Comparison of ENCODE assay signal across 8 cellular contexts in genomic region chr18:69400253-69400975, GRCh38. TPM values are rescaled to one million over a fixed set of nuclear protein-coding genes. Genes with fewer than 3 reads are reported as not detected.
A peak's percentile ranks its signal among the peaks of the same experiment; 100 is the strongest.
DNase-seq lines count a peak whose midpoint lies in the region; ATAC-seq and TF ChIP-seq lines count a peak whose summit lies in the region.

DOK6 (plus strand) TSS chr18:69400888.

- CTCF ChIA-PET in CD8-positive, alpha-beta T cell (lab: Charles Lee): no interaction called here
- CTCF ChIA-PET in PC-3 (lab: Charles Lee): no interaction called here

- H3K27ac Mint-ChIP-seq in CD8-positive, alpha-beta T cell: no peak within 1 kb of the TSS
- H3K27ac Mint-ChIP-seq in T-helper 17 cell: no peak within 1 kb of the TSS

- TF ChIP-seq CTCF in CD8-positive, alpha-beta T cell (IDR thresholded peaks at IDR 0.05): no peak
- TF ChIP-seq CTCF in epithelial cell of proximal tubule (conservative IDR thresholded peaks at IDR 0.05; ENCODE audit: low read depth, low read length) (no peak), transverse colon (IDR thresholded peaks at IDR 0.05) (no peak), PC-3 (conservative IDR thresholded peaks at IDR 0.05; ENCODE audit: low read depth, low read length) (no peak)

- H3K79me2 ChIP-seq in PC-3 (ENCODE audit: low read length): no peaks in the 10 kb centered on the region

- no peak within 1 kb of the TSS for H3K9ac ChIP-seq in PC-3 (ENCODE audit: low read length)

- in situ Hi-C loops in transverse colon (cut with MboI; ENCODE audit: low pct_ligation_motif_present in 1 of 4, low pct_unique_long_range_greater_than_20kb in 1 of 4, low sequenced_read_pairs in 3 of 4): no loop called here

- TF ChIP-seq EP300 in transverse colon (IDR thresholded peaks at IDR 0.05; ENCODE audit: low read depth): no peak

- no peaks in the 10 kb centered on the region for H3K27me3 ChIP-seq in CD8-positive, alpha-beta T cell (ENCODE audit: insufficient read depth, low read length)
- H3K27me3 ChIP-seq in transverse colon (peaks cover 54% of the 10 kb centered on the region), PC-3 (ENCODE audit: low read length) (no peaks in the 10 kb centered on the region)

- no peak within 1 kb of the TSS for H2AFZ ChIP-seq in PC-3 (ENCODE audit: low read length)

- TF ChIP-seq POLR2A in transverse colon (IDR thresholded peaks at IDR 0.05): no peak

- H4K20me1 ChIP-seq in PC-3 (ENCODE audit: low read length): no peaks in the 10 kb centered on the region

- H3K9me2 ChIP-seq in PC-3 (replicated peaks; ENCODE audit: low read length): no peaks in the 10 kb centered on the region

- H3K27ac ChIP-seq in CD8-positive, alpha-beta T cell (ENCODE audit: low read depth, low read length): no peak within 1 kb of the TSS
- H3K27ac ChIP-seq in mesodermal cell (ENCODE audit: low read depth, low read length, severe bottlenecking) (peak within 1 kb of the TSS; percentile 86), transverse colon (peak within 1 kb of the TSS; percentile 55 to 69 (median 58)), PC-3 (ENCODE audit: low read length) (no peak within 1 kb of the TSS)

- BruUV-seq in PC-3 (replicated peaks; lab: Mats Ljungman, UMichigan): no TSS peak

- POLR2A ChIA-PET in CD8-positive, alpha-beta T cell (lab: Charles Lee): no interaction called here
- POLR2A ChIA-PET in PC-3 (lab: Charles Lee; ENCODE audit: unreplicated experiment): no interaction called here

- intact Hi-C loops in CD8-positive, alpha-beta T cell (cut with DNase I, micrococcal nuclease): no loop called here
- intact Hi-C loops in transverse colon (cut with DNase I; ENCODE audit: low total_unique reads): loop anchor here (5.0 kb wide), 1 partner anchor 48 kb away; no protein-coding TSS in a partner anchor
- intact Hi-C loops in PC-3 (cut with micrococcal nuclease): no loop called here

- ATAC-seq in CD8-positive, alpha-beta T cell: no peak
- ATAC-seq in T-helper 17 cell (no peak), PC-3 (no peak)

- no peaks in the 10 kb centered on the region for H3F3A ChIP-seq in PC-3 (ENCODE audit: low read length, unreplicated experiment)

- H3K4me3 Mint-ChIP-seq in CD8-positive, alpha-beta T cell: peak within 1 kb of the TSS; percentile 33
- H3K4me3 Mint-ChIP-seq in T-helper 17 cell: peak within 1 kb of the TSS; percentile 88

- no peak within 1 kb of the TSS for H3K4me2 ChIP-seq in PC-3 (ENCODE audit: low read length)

- 0 to 1% methylated on average over 40 to 52 of the region's 79 CpGs for WGBS in mesodermal cell (ENCODE audit: insufficient coverage in 2 of 2), 2 experiments
- WGBS in transverse colon (ENCODE audit: low coverage in 1 of 2), 2 donors: 9% methylated on average over 54 of the region's 79 CpGs; no CpG with 5 or more reads in 1 of the 2 donors

- H3K4me3 ChIP-seq in CD8-positive, alpha-beta T cell (ENCODE audit: low read depth, low read length): no peak within 1 kb of the TSS
- H3K4me3 ChIP-seq in epithelial cell of proximal tubule (ENCODE audit: low read depth, low read length) (peak within 1 kb of the TSS; percentile 60), mesodermal cell (ENCODE audit: extremely low read depth, insufficient read depth, low read length, poor library complexity, severe bottlenecking) (peak within 1 kb of the TSS; percentile 57), transverse colon (peak within 1 kb of the TSS; percentile 16 to 53 (median 36)), PC-3 (ENCODE audit: low read length) (no peak within 1 kb of the TSS)

- no peaks in the 10 kb centered on the region for H3K9me3 ChIP-seq in CD8-positive, alpha-beta T cell (ENCODE audit: low read length)
- no peaks in the 10 kb centered on the region for H3K9me3 ChIP-seq in T-helper 17 cell (ENCODE audit: control insufficient read depth, low read length, poor library complexity, severe bottlenecking)
- no peaks in the 10 kb centered on the region for H3K9me3 ChIP-seq in mesodermal cell (ENCODE audit: control insufficient read depth, low read length)
- H3K9me3 ChIP-seq in transverse colon: no peaks in the 10 kb centered on the region
- no peaks in the 10 kb centered on the region for H3K9me3 ChIP-seq in PC-3 (ENCODE audit: low read length)

- no peaks in the 10 kb centered on the region for H3K36me3 Mint-ChIP-seq in CD8-positive, alpha-beta T cell
- H3K36me3 Mint-ChIP-seq in T-helper 17 cell (ENCODE audit: low read depth): peaks cover 3% of the 10 kb centered on the region

- H3K9me3 Mint-ChIP-seq in CD8-positive, alpha-beta T cell: no peaks in the 10 kb centered on the region

- H3K27me3 Mint-ChIP-seq in CD8-positive, alpha-beta T cell (ENCODE audit: low read depth): peaks cover 48% of the 10 kb centered on the region
- H3K27me3 Mint-ChIP-seq in T-helper 17 cell: peaks cover 61% of the 10 kb centered on the region

- H3K4me1 Mint-ChIP-seq in CD8-positive, alpha-beta T cell (ENCODE audit: low read depth): peaks cover 13% of the 10 kb centered on the region
- peaks cover 14% of the 10 kb centered on the region for H3K4me1 Mint-ChIP-seq in T-helper 17 cell

- H3K36me3 ChIP-seq in CD8-positive, alpha-beta T cell (ENCODE audit: insufficient read depth, low read length): no peaks in the 10 kb centered on the region
- no peaks in the 10 kb centered on the region for H3K36me3 ChIP-seq in mesodermal cell (ENCODE audit: control insufficient read depth, insufficient read depth, low read length)
- H3K36me3 ChIP-seq in transverse colon: no peaks in the 10 kb centered on the region
- no peaks in the 10 kb centered on the region for H3K36me3 ChIP-seq in PC-3 (ENCODE audit: low read depth, low read length)

- H3K4me1 ChIP-seq in CD8-positive, alpha-beta T cell (ENCODE audit: insufficient read depth, low read length): peaks cover 5% of the 10 kb centered on the region
- H3K4me1 ChIP-seq in mesodermal cell (ENCODE audit: control insufficient read depth, insufficient read depth, low read length, poor library complexity, severe bottlenecking) (no peaks in the 10 kb centered on the region), transverse colon (peaks cover 0 to 19% (median 3%) of the 10 kb centered on the region in 4 donors), PC-3 (ENCODE audit: insufficient read depth, low read length) (no peaks in the 10 kb centered on the region)

- no peak for DNase-seq in CD8-positive, alpha-beta T cell
- DNase-seq in LHCN-M2 (ENCODE audit: low read depth) (peak; percentile 5), T-helper 17 cell (no peak), epithelial cell of proximal tubule (ENCODE audit: low read depth) (no peak), transverse colon (no peak), LoVo (ENCODE audit: low spot score) (no peak), PC-3 (no peak)

RNA-seq across cellular contexts. Expression of gene DOK6, which starts in this region (rescaled TPM):
- not detected for total RNA-seq in CD8-positive, alpha-beta T cell
- total RNA-seq in LHCN-M2 (2014; rRNA removed) (not detected in 2 replicates), T-helper 17 cell (under 1 TPM in 1 of 2 donors, not detected in 1; 0.05 TPM), epithelial cell of proximal tubule (0.06 and 0.07 TPM in 2 replicates), transverse colon (under 1 TPM; 0.20 to 0.37 (median 0.30) TPM), PC-3 (2014; rRNA removed) (not detected in 2 replicates)
- not detected for polyA plus RNA-seq in LHCN-M2 (2012)
- 4.5 TPM for polyA plus RNA-seq in mesodermal cell (2013, experiment 1 of 2)
- 4.9 TPM for polyA plus RNA-seq in mesodermal cell (2013, experiment 2 of 2)

Comparison
In these comparisons a context has a peak if more than half of its experiments do, and no peak if none do; other contexts are left out.
1. Peak in DNase-seq in LHCN-M2; RNA of the gene not detected or under 1 TPM.
2. H3K27ac ChIP-seq: peak in mesodermal cell (single experiment) and transverse colon (4 of 4); none in CD8-positive, alpha-beta T cell (single experiment) and PC-3 (single experiment).
3. H3K4me3 ChIP-seq: peak in epithelial cell of proximal tubule (single experiment), mesodermal cell (single experiment) and transverse colon (4 of 4); none in CD8-positive, alpha-beta T cell (single experiment) and PC-3 (single experiment).